ENCODE assay signal across 23 cellular contexts in genomic region chr16:58057126-58057525, GRCh38. TPM values are rescaled to one million over a fixed set of nuclear protein-coding genes. Genes with fewer than 3 reads are reported as not detected.
A peak's percentile ranks its signal among the peaks of the same experiment; 100 is the strongest.
DNase-seq lines count a peak whose midpoint lies in the region; ATAC-seq, FAIRE-seq and TF ChIP-seq lines count a peak whose summit lies in the region.
"Had no signal": no experiment of that assay in that cellular context is flagged by ENCODE, and none has a peak within 500 bp of the region (broad histone marks: within the 10 kb centered on the region; RNA-seq: fewer than 3 reads in every experiment).

No MANE protein-coding gene starts in this region.

- H2BK120ac ChIP-seq in H1 (replicated peaks; ENCODE audit: low read depth, low read length) = no peak overlapping the region

- H4K5ac ChIP-seq in H1 (ENCODE audit: insufficient read length, low read depth, low read length) = no peak overlapping the region

- H3K4me3 ChIP-seq in H1 (ENCODE audit: extremely low read depth in 1 of 4, insufficient read depth in 2 of 4, low read depth in 3 of 4, low read length in 4 of 4) = no peak overlapping the region
- no peak overlapping the region for H3K4me3 ChIP-seq in suprapubic skin
- H3K4me3 ChIP-seq in naive thymus-derived CD4-positive, alpha-beta T cell (ENCODE audit: low read length) = no peak overlapping the region
- no peak overlapping the region for H3K4me3 ChIP-seq in SK-N-SH (ENCODE audit: low read depth in 2 of 2, low read length in 1 of 2)
- H3K4me3 ChIP-seq: BLaER1, GM23248 had no signal

- peaks cover 0 to 4% (median 0%) of the 10 kb centered on the region in 4 experiments; a peak in 1 of 7 replicates for H3K4me1 ChIP-seq in H1 (replicated peaks in 1 of 4; ENCODE audit: control insufficient read depth in 3 of 4, insufficient read depth in 4 of 4, low read length in 3 of 4)
- no peaks in the 10 kb centered on the region for H3K4me1 ChIP-seq in suprapubic skin
- H3K4me1 ChIP-seq in naive thymus-derived CD4-positive, alpha-beta T cell (ENCODE audit: control insufficient read depth in 2 of 2, insufficient read depth in 2 of 2, low read length in 2 of 2) = no peaks in the 10 kb centered on the region
- H3K4me1 ChIP-seq in SK-N-SH (ENCODE audit: control insufficient read depth in 1 of 2, insufficient read depth in 2 of 2, low read depth in 1 of 2, low read length in 1 of 2) = no peaks in the 10 kb centered on the region

- H3K9me2 ChIP-seq in SK-N-SH = no peaks in the 10 kb centered on the region

- H4K20me1 ChIP-seq in H1 (replicated peaks in 1 of 2; ENCODE audit: control insufficient read depth in 1 of 2, insufficient read depth in 2 of 2, low read length in 2 of 2) (no peaks in the 10 kb centered on the region), SK-N-SH (ENCODE audit: insufficient read depth) (no peaks in the 10 kb centered on the region)
- H4K20me1 ChIP-seq: BLaER1 had no signal

- H4K91ac ChIP-seq in H1 (replicated peaks; ENCODE audit: insufficient read length, low read length) = no peak overlapping the region

- no peak overlapping the region for H2BK5ac ChIP-seq in H1 (ENCODE audit: low read depth, low read length)

- POLR2A ChIA-PET in H1 (lab: Charles Lee; ENCODE audit: partially characterized antibody) = interaction anchor here (0.8 kb wide), 1 partner anchor 11 kb away, joined by 3 read pairs; no protein-coding TSS in a partner anchor
- POLR2A ChIA-PET in naive thymus-derived CD4-positive, alpha-beta T cell (lab: Charles Lee) = no interaction called here
- POLR2A ChIA-PET in SK-N-SH (lab: Yijun Ruan, JAX) = no interaction called here

- H3K27me3 Mint-ChIP-seq in natural killer cell treated with Interleukin-12 subunit alpha and Interleukin-12 subunit beta and Interleukin-15 and Interleukin-18, amount 100 ng/mL, for 72 hours = no peaks in the 10 kb centered on the region
- H3K27me3 Mint-ChIP-seq in natural killer cell (ENCODE audit: low read depth in 2 of 2) = peaks cover 0 to 4% of the 10 kb centered on the region in 2 donors
- H3K27me3 Mint-ChIP-seq in naive thymus-derived CD4-positive, alpha-beta T cell = peaks cover 0 to 7% (median 0%) of the 10 kb centered on the region in 5 donors

- H3K27me3 ChIP-seq in H1 (replicated peaks in 1 of 4; ENCODE audit: control insufficient read depth in 3 of 4, extremely low read depth in 1 of 4, insufficient read depth in 3 of 4, low read length in 3 of 4) (no peaks in the 10 kb centered on the region), suprapubic skin (no peaks in the 10 kb centered on the region), SK-N-SH (ENCODE audit: insufficient read depth) (no peaks in the 10 kb centered on the region)
- no peaks in the 10 kb centered on the region for H3K27me3 ChIP-seq in naive thymus-derived CD4-positive, alpha-beta T cell (ENCODE audit: control insufficient read depth in 2 of 2, insufficient read depth in 2 of 2, low read length in 2 of 2)
- H3K27me3 ChIP-seq: BLaER1 had no signal

- no peak overlapping the region for H3K4me3 Mint-ChIP-seq in natural killer cell treated with Interleukin-12 subunit alpha and Interleukin-12 subunit beta and Interleukin-15 and Interleukin-18, amount 100 ng/mL, for 72 hours
- no peak overlapping the region for H3K4me3 Mint-ChIP-seq in natural killer cell
- H3K4me3 Mint-ChIP-seq in naive thymus-derived CD4-positive, alpha-beta T cell = no peak overlapping the region
- H3K4me3 Mint-ChIP-seq: CD14-positive monocyte; CD4-positive, alpha-beta memory T cell; HFFc6 had no signal

- H3K23me2 ChIP-seq in H1 (ENCODE audit: low read depth, low read length) = no peaks in the 10 kb centered on the region

- H3K79me2 ChIP-seq in H1 (ENCODE audit: control insufficient read depth in 1 of 2, insufficient read depth in 2 of 2, low read length in 2 of 2) (no peaks in the 10 kb centered on the region), SK-N-SH (ENCODE audit: insufficient read depth) (no peaks in the 10 kb centered on the region)

- no peak overlapping the region for H4K8ac ChIP-seq in H1 (ENCODE audit: extremely low read depth, insufficient read depth, low read length)

- no peak overlapping the region for H3K14ac ChIP-seq in H1 (ENCODE audit: insufficient read length)

- WGBS in H1 (ENCODE audit: extremely low coverage in 1 of 2, insufficient coverage in 1 of 2, insufficient read length in 1 of 2, insufficient replicate concordance in 2 of 2, low coverage in 1 of 2, low lambda C conversion rate in 2 of 2, missing lambda C conversion rate in 1 of 2), 2 experiments = 74% methylated on average over 5 of the region's 5 CpGs; no CpG with 5 or more reads in 1 of the 2 experiments
- 84% methylated on average over 5 of the region's 5 CpGs for WGBS in suprapubic skin
- 63% methylated on average over 5 of the region's 5 CpGs for WGBS in SK-N-SH (ENCODE audit: low lambda C conversion rate)

- no peak overlapping the region for H3K56ac ChIP-seq in H1 (replicated peaks; ENCODE audit: insufficient read length, low read depth, low read length)

- H3K36me3 ChIP-seq in H1 (ENCODE audit: control insufficient read depth in 2 of 4, insufficient read depth in 4 of 4, low read length in 3 of 4) (no peaks in the 10 kb centered on the region), suprapubic skin (no peaks in the 10 kb centered on the region), SK-N-SH (replicated peaks in 1 of 2; ENCODE audit: control insufficient read depth in 1 of 2, insufficient read depth in 2 of 2, low read length in 1 of 2) (no peaks in the 10 kb centered on the region)
- no peaks in the 10 kb centered on the region for H3K36me3 ChIP-seq in naive thymus-derived CD4-positive, alpha-beta T cell (ENCODE audit: control insufficient read depth in 2 of 3, insufficient read depth in 3 of 3, low read length in 3 of 3)
- H3K36me3 ChIP-seq: BLaER1 had no signal

- H3F3A ChIP-seq in SK-N-SH (replicated peaks; ENCODE audit: insufficient read depth) = no peaks in the 10 kb centered on the region

- no peak for TF ChIP-seq POLR2A in H1 (IDR thresholded peaks at IDR 0.05; ENCODE audit: control extremely low read depth in 1 of 2, low read depth in 2 of 2, low read length in 2 of 2)
- TF ChIP-seq POLR2A in suprapubic skin (IDR thresholded peaks at IDR 0.05) = no peak

- H3K4ac ChIP-seq in H1 (replicated peaks; ENCODE audit: insufficient read length, low read depth, low read length) = no peak overlapping the region

- H3K27ac Mint-ChIP-seq in natural killer cell treated with Interleukin-12 subunit alpha and Interleukin-12 subunit beta and Interleukin-15 and Interleukin-18, amount 100 ng/mL, for 72 hours = no peak overlapping the region
- no peak overlapping the region for H3K27ac Mint-ChIP-seq in natural killer cell
- H3K27ac Mint-ChIP-seq in naive thymus-derived CD4-positive, alpha-beta T cell = no peak overlapping the region
- H3K27ac Mint-ChIP-seq: CD14-positive monocyte; CD4-positive, alpha-beta memory T cell; HFFc6 had no signal

- no peaks in the 10 kb centered on the region for H3K36me3 Mint-ChIP-seq in natural killer cell treated with Interleukin-12 subunit alpha and Interleukin-12 subunit beta and Interleukin-15 and Interleukin-18, amount 100 ng/mL, for 72 hours
- H3K36me3 Mint-ChIP-seq in natural killer cell = no peaks in the 10 kb centered on the region
- H3K36me3 Mint-ChIP-seq in naive thymus-derived CD4-positive, alpha-beta T cell = no peaks in the 10 kb centered on the region
- H3K36me3 Mint-ChIP-seq: CD14-positive monocyte; CD4-positive, alpha-beta memory T cell had no signal

- intact Hi-C loops in natural killer cell (cut with micrococcal nuclease) = no loop called here
- intact Hi-C loops in naive thymus-derived CD4-positive, alpha-beta T cell (cut with micrococcal nuclease) = no loop called here

- no peak overlapping the region for H2AK5ac ChIP-seq in H1 (ENCODE audit: low read depth, low read length)

- H3K79me1 ChIP-seq in H1 (ENCODE audit: low read depth, low read length) = no peaks in the 10 kb centered on the region

- H3K4me1 Mint-ChIP-seq in natural killer cell treated with Interleukin-12 subunit alpha and Interleukin-12 subunit beta and Interleukin-15 and Interleukin-18, amount 100 ng/mL, for 72 hours (ENCODE audit: low read depth in 2 of 2) = no peaks in the 10 kb centered on the region
- no peaks in the 10 kb centered on the region for H3K4me1 Mint-ChIP-seq in natural killer cell
- H3K4me1 Mint-ChIP-seq in naive thymus-derived CD4-positive, alpha-beta T cell = peaks cover 0 to 10% (median 0%) of the 10 kb centered on the region in 7 donors
- H3K4me1 Mint-ChIP-seq: CD14-positive monocyte had no signal

- H3K18ac ChIP-seq in H1 (ENCODE audit: extremely low read depth, low read length) = no peak overlapping the region

- TF ChIP-seq CTCF in natural killer cell (IDR thresholded peaks at IDR 0.05) = no peak
- no peak for TF ChIP-seq CTCF in H1 (IDR thresholded peaks at IDR 0.05; ENCODE audit: control extremely low read depth in 1 of 3, insufficient read depth in 1 of 3, low read depth in 1 of 3, low read length in 3 of 3)
- TF ChIP-seq CTCF in suprapubic skin (IDR thresholded peaks at IDR 0.05) = no peak
- no peak for TF ChIP-seq CTCF in SK-N-SH (IDR thresholded peaks at IDR 0.05)

- no peak overlapping the region for H2BK20ac ChIP-seq in H1 (ENCODE audit: low read length)

- no peak overlapping the region for H3K23ac ChIP-seq in H1 (ENCODE audit: insufficient read length)

- DNase-seq in natural killer cell treated with Interleukin-12 subunit alpha and Interleukin-12 subunit beta and Interleukin-15 and Interleukin-18, amount 100 ng/mL, for 72 hours (ENCODE audit: low spot score) = peak; percentile 16
- DNase-seq in natural killer cell = no peak
- no peak for DNase-seq in H1 (ENCODE audit: low read depth in 1 of 2, low spot score in 2 of 2)
- DNase-seq in medulla oblongata (ENCODE audit: extremely low spot score) = peak; percentile 15
- DNase-seq in suprapubic skin (ENCODE audit: low spot score in 2 of 2) = no peak
- DNase-seq in EL = no peak
- no peak for DNase-seq in naive thymus-derived CD4-positive, alpha-beta T cell
- DNase-seq in SK-N-SH = no peak
- DNase-seq: 8988T; Calu3; CD4-positive, alpha-beta memory T cell; DND-41; GM23248; HFFc6; IMR-90 had no signal

- CTCF ChIA-PET in H1 (lab: Charles Lee; ENCODE audit: partially characterized antibody) = interaction anchor here (0.7 to 2.1 kb wide), 6 partner anchors 8 to 66 kb away, joined by 3 to 12 read pairs (median 4); no protein-coding TSS in a partner anchor
- CTCF ChIA-PET in naive thymus-derived CD4-positive, alpha-beta T cell (lab: Charles Lee) = no interaction called here
- CTCF ChIA-PET in SK-N-SH (lab: Yijun Ruan, JAX) = interaction anchor here (1.1 kb wide), 1 partner anchor 65 kb away, joined by 3 read pairs; no protein-coding TSS in a partner anchor

- FAIRE-seq in H1 (lab: Jason Lieb, UNC) = no peak
- FAIRE-seq: G401.6, GM12892, GM18507, H54 had no signal

- no peak for ATAC-seq in natural killer cell treated with Interleukin-12 subunit alpha and Interleukin-12 subunit beta and Interleukin-15 and Interleukin-18, amount 100 ng/mL, for 72 hours
- no peak for ATAC-seq in natural killer cell
- ATAC-seq in naive thymus-derived CD4-positive, alpha-beta T cell = no peak
- ATAC-seq: HCT116 had no signal

- H2BK12ac ChIP-seq in H1 (ENCODE audit: low read depth, low read length) = no peak overlapping the region

- H3K9ac ChIP-seq in H1 (replicated peaks in 1 of 4; ENCODE audit: extremely low read depth in 1 of 4, low read depth in 3 of 4, low read length in 3 of 4) (no peak overlapping the region), SK-N-SH (no peak overlapping the region)
- H3K9ac ChIP-seq: BLaER1, GM23248 had no signal

- TF ChIP-seq RAD21 in H1 (IDR thresholded peaks at IDR 0.05 in 1 of 2, conservative IDR thresholded peaks at IDR 0.05 in 1 of 2; ENCODE audit: low read depth in 2 of 2, low read length in 2 of 2) = no peak
- no peak for TF ChIP-seq RAD21 in SK-N-SH (IDR thresholded peaks at IDR 0.05; ENCODE audit: low read length)

- no peak for TF ChIP-seq EP300 in H1 (IDR thresholded peaks at IDR 0.05; ENCODE audit: borderline replicate concordance in 1 of 2, low read depth in 2 of 2, low read length in 2 of 2)
- no peak for TF ChIP-seq EP300 in suprapubic skin (IDR thresholded peaks at IDR 0.05)
- TF ChIP-seq EP300 in SK-N-SH (IDR thresholded peaks at IDR 0.05; ENCODE audit: borderline replicate concordance in 1 of 2, low read depth in 1 of 2, low read length in 1 of 2) = no peak

- no peak overlapping the region for H3K27ac ChIP-seq in H1 (ENCODE audit: low read depth, low read length)
- H3K27ac ChIP-seq in suprapubic skin = no peak overlapping the region
- no peak overlapping the region for H3K27ac ChIP-seq in naive thymus-derived CD4-positive, alpha-beta T cell (ENCODE audit: low read depth, low read length)
- H3K27ac ChIP-seq in SK-N-SH (ENCODE audit: low read depth in 2 of 2, low read length in 1 of 2) = no peak overlapping the region
- H3K27ac ChIP-seq: BLaER1, GM23248, HL-60 had no signal

- H2AFZ ChIP-seq in H1 (ENCODE audit: low read length) (no peak overlapping the region), SK-N-SH (ENCODE audit: low read depth) (no peak overlapping the region)
- H2AFZ ChIP-seq: GM23248 had no signal

- H3K9me3 ChIP-seq in H1 (ENCODE audit: insufficient read depth in 2 of 2, low read depth in 1 of 2, low read length in 1 of 2) (no peaks in the 10 kb centered on the region), suprapubic skin (no peaks in the 10 kb centered on the region), SK-N-SH (no peaks in the 10 kb centered on the region)
- H3K9me3 ChIP-seq in naive thymus-derived CD4-positive, alpha-beta T cell (ENCODE audit: control insufficient read depth in 2 of 3, low read length in 3 of 3) = no peaks in the 10 kb centered on the region
- H3K9me3 ChIP-seq: BLaER1 had no signal

- H3K4me2 ChIP-seq in H1 (ENCODE audit: insufficient read depth in 1 of 2, low read depth in 2 of 2, low read length in 2 of 2) (no peak overlapping the region), SK-N-SH (no peak overlapping the region)
- H3K4me2 ChIP-seq: BLaER1 had no signal

- no peaks in the 10 kb centered on the region for H3K9me3 Mint-ChIP-seq in natural killer cell treated with Interleukin-12 subunit alpha and Interleukin-12 subunit beta and Interleukin-15 and Interleukin-18, amount 100 ng/mL, for 72 hours
- no peaks in the 10 kb centered on the region for H3K9me3 Mint-ChIP-seq in natural killer cell
- H3K9me3 Mint-ChIP-seq in naive thymus-derived CD4-positive, alpha-beta T cell = no peaks in the 10 kb centered on the region
- H3K9me3 Mint-ChIP-seq: CD4-positive, alpha-beta memory T cell; HFFc6 had no signal

- H2BK15ac ChIP-seq in H1 (ENCODE audit: low read length) = peak overlapping the region; percentile 32; the same call in 1 of the 2 replicates

RNA-seq across cellular contexts. Expression of gene MMP15, which starts 31.6 kb away (rescaled TPM):
- total RNA-seq in natural killer cell treated with Interleukin-12 subunit alpha and Interleukin-12 subunit beta and Interleukin-15 and Interleukin-18, amount 100 ng/mL, for 72 hours = under 1 TPM in 1 of 2 donors, not detected in 1; 0.31 TPM
- total RNA-seq in natural killer cell (under 1 TPM; 0.23 to 0.27 (median 0.24) TPM), suprapubic skin (1 to 10 TPM; 5.7 to 10.0 (median 8.2) TPM)
- total RNA-seq in H1 (2021; fragmentation: NEBNext Ultra II Directional; extraction: Animal tissue kit (Norgen Biotek cat#: 25700)) = 42.2 and 44.0 TPM in 2 replicates
- polyA plus RNA-seq in H1 (2011; rRNA removed) (38.5 and 64.8 TPM in 2 replicates), SK-N-SH (2012; rRNA removed) (2.6 and 3.1 TPM in 2 replicates)
- polyA plus RNA-seq in H1 (2011; cell fraction: cytosol; rRNA removed) = 34.8 TPM
- polyA plus RNA-seq in H1 (2011; cell fraction: nucleus; rRNA removed) = 47.7 TPM
- polyA plus RNA-seq in H1 (2012, experiment 1 of 2) = 21.6 to 36.4 TPM (median 33.6 TPM) in 4 replicates
- 33.8 TPM for polyA plus RNA-seq in H1 (2012, experiment 2 of 2)
- polyA plus RNA-seq in H1 (2013, experiment 1 of 2) = 50.5 TPM
- 46.8 TPM for polyA plus RNA-seq in H1 (2013, experiment 2 of 2)
- 17.8 and 18.2 TPM in 2 replicates for polyA minus RNA-seq in H1 (2011; rRNA and poly(A)+ RNA removed)
- polyA minus RNA-seq in H1 (2011; cell fraction: cytosol; rRNA and poly(A)+ RNA removed) = 39.2 TPM
- 20.9 TPM for polyA minus RNA-seq in H1 (2011; cell fraction: nucleus; rRNA and poly(A)+ RNA removed)
- under 1 TPM; 0.20 to 0.85 (median 0.69) TPM for total RNA-seq in naive thymus-derived CD4-positive, alpha-beta T cell
- polyA plus RNA-seq in naive thymus-derived CD4-positive, alpha-beta T cell = under 1 TPM in 1 of 2 donors, not detected in 1; 0.06 TPM
- 1.1 and 2.2 TPM in 2 replicates for polyA plus RNA-seq in SK-N-SH (2012; cell fraction: cytosol; rRNA removed)
- polyA plus RNA-seq in SK-N-SH (2012; cell fraction: nucleus; rRNA removed) = 3.5 and 3.9 TPM in 2 replicates
- polyA plus RNA-seq: CD14-positive monocyte had no signal

RNA-seq across cellular contexts. Expression of gene USB1, which starts 55.9 kb away (rescaled TPM):
- 100 to 1,000 TPM in 1 of 2 donors, 10 to 100 TPM in 1; 74.3 to 124 TPM for total RNA-seq in natural killer cell treated with Interleukin-12 subunit alpha and Interleukin-12 subunit beta and Interleukin-15 and Interleukin-18, amount 100 ng/mL, for 72 hours
- total RNA-seq in natural killer cell = 10 to 100 TPM; 64.7 to 86.0 (median 84.8) TPM
- total RNA-seq in H1 (2021; fragmentation: NEBNext Ultra II Directional; extraction: Animal tissue kit (Norgen Biotek cat#: 25700)) = 65.4 and 72.9 TPM in 2 replicates
- polyA plus RNA-seq in H1 (2011; rRNA removed) = 75.9 and 81.0 TPM in 2 replicates
- 70.6 TPM for polyA plus RNA-seq in H1 (2011; cell fraction: cytosol; rRNA removed)
- 50.0 TPM for polyA plus RNA-seq in H1 (2011; cell fraction: nucleus; rRNA removed)
- polyA plus RNA-seq in H1 (2012, experiment 1 of 2) = 66.1 to 74.2 TPM (median 69.6 TPM) in 4 replicates
- 55.9 TPM for polyA plus RNA-seq in H1 (2012, experiment 2 of 2)
- 47.0 TPM for polyA plus RNA-seq in H1 (2013, experiment 1 of 2)
- 48.2 TPM for polyA plus RNA-seq in H1 (2013, experiment 2 of 2)
- polyA minus RNA-seq in H1 (2011; rRNA and poly(A)+ RNA removed) = 59.7 and 77.6 TPM in 2 replicates
- 85.1 TPM for polyA minus RNA-seq in H1 (2011; cell fraction: cytosol; rRNA and poly(A)+ RNA removed)
- polyA minus RNA-seq in H1 (2011; cell fraction: nucleus; rRNA and poly(A)+ RNA removed) = 41.5 TPM
- 10 to 100 TPM; 16.1 to 36.5 (median 19.8) TPM for total RNA-seq in suprapubic skin
- total RNA-seq in naive thymus-derived CD4-positive, alpha-beta T cell = 10 to 100 TPM; 28.7 to 50.8 (median 28.9) TPM
- polyA plus RNA-seq in naive thymus-derived CD4-positive, alpha-beta T cell = 10 to 100 TPM; 26.8 to 37.6 TPM
- 87.3 and 94.1 TPM in 2 replicates for polyA plus RNA-seq in SK-N-SH (2012; rRNA removed)
- 53.0 and 69.3 TPM in 2 replicates for polyA plus RNA-seq in SK-N-SH (2012; cell fraction: cytosol; rRNA removed)
- polyA plus RNA-seq in SK-N-SH (2012; cell fraction: nucleus; rRNA removed) = 39.0 and 44.4 TPM in 2 replicates

RNA-seq across cellular contexts. Expression of gene ZNF319, which starts 56.7 kb away (rescaled TPM):
- total RNA-seq in natural killer cell treated with Interleukin-12 subunit alpha and Interleukin-12 subunit beta and Interleukin-15 and Interleukin-18, amount 100 ng/mL, for 72 hours = 10 to 100 TPM in 1 of 2 donors, 1 to 10 TPM in 1; 9.6 to 10.7 TPM
- total RNA-seq in natural killer cell (10 to 100 TPM; 15.9 to 31.3 (median 29.3) TPM), suprapubic skin (10 to 100 TPM in 3 of 4 donors, 1 to 10 TPM in 1; 4.2 to 16.6 (median 11.6) TPM)
- total RNA-seq in H1 (2021; fragmentation: NEBNext Ultra II Directional; extraction: Animal tissue kit (Norgen Biotek cat#: 25700)) = 5.0 and 5.5 TPM in 2 replicates
- polyA plus RNA-seq in H1 (2011; rRNA removed) (3.3 and 5.5 TPM in 2 replicates), SK-N-SH (2012; rRNA removed) (4.8 and 7.6 TPM in 2 replicates)
- 3.2 TPM for polyA plus RNA-seq in H1 (2011; cell fraction: cytosol; rRNA removed)
- 6.8 TPM for polyA plus RNA-seq in H1 (2011; cell fraction: nucleus; rRNA removed)
- 2.8 to 3.7 TPM (median 3.5 TPM) in 4 replicates for polyA plus RNA-seq in H1 (2012, experiment 1 of 2)
- 3.1 TPM for polyA plus RNA-seq in H1 (2012, experiment 2 of 2)
- 4.2 TPM for polyA plus RNA-seq in H1 (2013, experiment 1 of 2)
- 4.9 TPM for polyA plus RNA-seq in H1 (2013, experiment 2 of 2)
- polyA minus RNA-seq in H1 (2011; rRNA and poly(A)+ RNA removed) = 5.2 and 6.1 TPM in 2 replicates
- 5.2 TPM for polyA minus RNA-seq in H1 (2011; cell fraction: cytosol; rRNA and poly(A)+ RNA removed)
- polyA minus RNA-seq in H1 (2011; cell fraction: nucleus; rRNA and poly(A)+ RNA removed) = 6.0 TPM
- total RNA-seq in naive thymus-derived CD4-positive, alpha-beta T cell = 10 to 100 TPM; 11.2 to 20.8 (median 17.3) TPM
- 10 to 100 TPM in 1 of 2 donors, 1 to 10 TPM in 1; 4.4 to 11.8 TPM for polyA plus RNA-seq in naive thymus-derived CD4-positive, alpha-beta T cell
- polyA plus RNA-seq in SK-N-SH (2012; cell fraction: cytosol; rRNA removed) = 3.2 and 5.1 TPM in 2 replicates
- 8.5 and 8.8 TPM in 2 replicates for polyA plus RNA-seq in SK-N-SH (2012; cell fraction: nucleus; rRNA removed)

Comparison
In these comparisons a context has a peak if more than half of its experiments do, and no peak if none do; other contexts are left out.
1. DNase-seq: peak in natural killer cell treated with Interleukin-12 subunit alpha and Interleukin-12 subunit beta and Interleukin-15 and Interleukin-18, amount 100 ng/mL, for 72 hours (single experiment) and medulla oblongata (single experiment); none in natural killer cell (single experiment), H1 (0 of 2), suprapubic skin (0 of 2), EL (single experiment), naive thymus-derived CD4-positive, alpha-beta T cell (0 of 9) and SK-N-SH (single experiment).